Comparison of ENCODE assay signal across 8 cellular contexts in genomic region chrX:1581132-1581531, GRCh38. TPM values are rescaled to one million over a fixed set of nuclear protein-coding genes. Genes with fewer than 3 reads are reported as not detected.
DNase-seq lines count a peak whose midpoint lies in the region; ATAC-seq and TF ChIP-seq lines count a peak whose summit lies in the region.

No MANE protein-coding gene starts in this region.

- no CpG with 5 or more reads among the region's 4 CpGs for WGBS in mesendoderm (ENCODE audit: extremely low coverage, insufficient coverage, low lambda C conversion rate)

- H3K18ac ChIP-seq in mesendoderm (ENCODE audit: low read length): no peak overlapping the region

- H3K36me3 ChIP-seq in BJ (ENCODE audit: control insufficient read depth, insufficient read depth, low read length) (no peaks in the 10 kb centered on the region), mesendoderm (ENCODE audit: control insufficient read depth, insufficient read depth, low read length) (no peaks in the 10 kb centered on the region)

- no peak for ATAC-seq in HG02610 (IDR thresholded peaks at IDR 0.05; ENCODE audit: unreplicated experiment)

- H4K5ac ChIP-seq in mesendoderm (ENCODE audit: low read length): no peak overlapping the region

- H2BK120ac ChIP-seq in mesendoderm (ENCODE audit: low read depth, low read length): no peak overlapping the region

- no peak overlapping the region for H3K4ac ChIP-seq in mesendoderm (ENCODE audit: low read depth, low read length)

- no peak for DNase-seq in BJ (ENCODE audit: low read depth)
- peak; percentile 63 for DNase-seq in GM20000 (ENCODE audit: low spot score)
- DNase-seq in NCI-H2107 (lab: John Stamatoyannopoulos, UW): peak; percentile 47
- DNase-seq in activated CD4-positive, CD25-positive, alpha-beta regulatory T cell (lab: John Stamatoyannopoulos, UW): peak; percentile 26 to 51 (median 33)
- peak; percentile 27 for DNase-seq in cerebellar cortex (ENCODE audit: low spot score)
- DNase-seq in mesendoderm: peak; percentile 63
- DNase-seq in stimulated activated naive CD4-positive, alpha-beta T cell treated with Interleukin-2 at 50 U/mL for 16 hours (lab: John Stamatoyannopoulos, UW): peak; percentile 58

- H3K79me1 ChIP-seq in mesendoderm (ENCODE audit: low read length): no peaks in the 10 kb centered on the region

- H3K56ac ChIP-seq in mesendoderm (ENCODE audit: low read length): no peak overlapping the region

- CTCF ChIA-PET in BJ (lab: Yijun Ruan, JAX): no interaction called here

- no peak overlapping the region for H3K27ac ChIP-seq in mesendoderm (ENCODE audit: low read depth, low read length)

- no peak overlapping the region for H2AK5ac ChIP-seq in mesendoderm (ENCODE audit: low read length)

- H3K4me2 ChIP-seq in mesendoderm (ENCODE audit: low read length): no peak overlapping the region

- H3K4me1 ChIP-seq in mesendoderm (ENCODE audit: control insufficient read depth, low read depth, low read length): no peaks in the 10 kb centered on the region

- H3K27me3 ChIP-seq in BJ (ENCODE audit: control insufficient read depth, insufficient read depth, low read length): no peaks in the 10 kb centered on the region
- H3K27me3 ChIP-seq in mesendoderm (ENCODE audit: insufficient read depth, low read length, poor library complexity): no peaks in the 10 kb centered on the region

- no peak overlapping the region for H4K8ac ChIP-seq in mesendoderm (ENCODE audit: low read depth, low read length)

- no peaks in the 10 kb centered on the region for H3K79me2 ChIP-seq in mesendoderm (ENCODE audit: control insufficient read depth, insufficient read depth, low read length)

- H2BK5ac ChIP-seq in mesendoderm (ENCODE audit: low read length): no peak overlapping the region

- H3K4me3 ChIP-seq in BJ (ENCODE audit: low read depth, low read length): no peak overlapping the region
- no peak overlapping the region for H3K4me3 ChIP-seq in mesendoderm (ENCODE audit: low read length)

- TF ChIP-seq CTCF in BJ (IDR thresholded peaks at IDR 0.05; ENCODE audit: insufficient read depth, low read depth, low read length): peak; percentile 82
- peak; percentile 37 for TF ChIP-seq CTCF in GM20000 (IDR thresholded peaks at IDR 0.05; ENCODE audit: extremely low read depth, missing control alignments)

- no peak overlapping the region for H3K23ac ChIP-seq in mesendoderm (ENCODE audit: low read length)

- H3K9ac ChIP-seq in mesendoderm (ENCODE audit: low read length): no peak overlapping the region

- H2BK15ac ChIP-seq in mesendoderm (replicated peaks; ENCODE audit: low read depth): no peak overlapping the region

- POLR2A ChIA-PET in BJ (lab: Charles Lee): no interaction called here

RNA-seq across cellular contexts. Expression of gene AKAP17A, which starts 10.3 kb away (rescaled TPM):
- 11.0 and 18.2 TPM in 2 replicates for polyA plus RNA-seq in BJ (2011; rRNA removed)
- 4.7 and 5.0 TPM in 2 replicates for polyA minus RNA-seq in BJ (2011; rRNA and poly(A)+ RNA removed)
- 23.8 TPM for polyA plus RNA-seq in mesendoderm (2013, experiment 1 of 2)
- polyA plus RNA-seq in mesendoderm (2013, experiment 2 of 2): 23.8 TPM

RNA-seq across cellular contexts. Expression of gene ASMT, which starts 33.7 kb away (rescaled TPM):
- polyA plus RNA-seq in BJ (2011; rRNA removed): not detected in 2 replicates
- polyA minus RNA-seq in BJ (2011; rRNA and poly(A)+ RNA removed): not detected in 2 replicates
- polyA plus RNA-seq in mesendoderm (2013, experiment 1 of 2): 0.34 TPM
- polyA plus RNA-seq in mesendoderm (2013, experiment 2 of 2): 0.36 TPM

RNA-seq across cellular contexts. Expression of gene P2RY8, which starts 44.1 kb away (rescaled TPM):
- polyA plus RNA-seq in BJ (2011; rRNA removed): not detected in 2 replicates
- not detected in 2 replicates for polyA minus RNA-seq in BJ (2011; rRNA and poly(A)+ RNA removed)
- polyA plus RNA-seq in mesendoderm (2013, experiment 1 of 2): not detected
- not detected for polyA plus RNA-seq in mesendoderm (2013, experiment 2 of 2)
